Comparison of ENCODE assay signal across 29 cellular contexts in the genomic region with DNA sequence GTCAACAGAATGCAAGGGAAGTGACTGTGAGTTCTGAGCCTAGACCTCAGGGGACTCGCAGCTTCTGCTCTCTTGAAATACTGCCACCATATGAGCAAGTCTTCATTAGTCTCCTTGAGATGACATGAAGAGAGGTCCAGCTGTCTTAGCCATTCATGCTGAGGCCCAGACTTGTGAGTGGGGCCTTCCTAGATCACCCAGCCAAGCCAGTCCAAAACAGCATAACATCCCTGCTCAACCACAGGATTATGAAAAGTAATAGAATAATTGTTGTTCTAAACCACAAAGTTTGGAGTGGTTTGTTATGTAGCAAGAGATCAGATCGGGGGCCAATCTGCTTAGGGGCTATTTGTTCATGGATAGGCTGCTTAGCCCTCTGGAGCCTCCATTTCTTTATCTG.
"Had no signal": no experiment of that assay in that cellular context is flagged by ENCODE, and none has a peak within 500 bp of the region (broad histone marks: within the 10 kb centered on the region; RNA-seq: fewer than 3 reads in every experiment).

No MANE protein-coding gene starts in this region.

- H3K9me3 Mint-ChIP-seq: mesothelial cell of epicardium; naive thymus-derived CD8-positive, alpha-beta T cell; nephron progenitor cell; stimulated activated memory B cell treated with anti-CD40 and anti-IgM and Interleukin-4, amounts not matched to agents 10 μg/mL and 1 μg/mL and 100 μg/mL, for 72 hours; stimulated activated naive CD8-positive, alpha-beta T cell treated with anti-CD3 and anti-CD28 coated beads, Interleukin-15, Interleukin-2, amounts not matched to agents 100 ng/mL and 50 ng/mL, for 24 hours had no signal

- H3K4me1 Mint-ChIP-seq: naive thymus-derived CD8-positive, alpha-beta T cell; stimulated activated memory B cell treated with anti-CD40 and anti-IgM and Interleukin-4, amounts not matched to agents 10 μg/mL and 1 μg/mL and 100 μg/mL, for 72 hours had no signal

- H3K27ac Mint-ChIP-seq: naive thymus-derived CD8-positive, alpha-beta T cell; nephron progenitor cell; stimulated activated memory B cell treated with anti-CD40 and anti-IgM and Interleukin-4, amounts not matched to agents 10 μg/mL and 1 μg/mL and 100 μg/mL, for 72 hours; stimulated activated naive CD8-positive, alpha-beta T cell treated with anti-CD3 and anti-CD28 coated beads, Interleukin-15, Interleukin-2, amounts not matched to agents 100 ng/mL and 50 ng/mL, for 24 hours had no signal

- H3K4me3 Mint-ChIP-seq: mesothelial cell of epicardium; naive thymus-derived CD8-positive, alpha-beta T cell; nephron progenitor cell; stimulated activated memory B cell treated with anti-CD40 and anti-IgM and Interleukin-4, amounts not matched to agents 10 μg/mL and 1 μg/mL and 100 μg/mL, for 72 hours; stimulated activated naive CD8-positive, alpha-beta T cell treated with anti-CD3 and anti-CD28 coated beads, Interleukin-15, Interleukin-2, amounts not matched to agents 100 ng/mL and 50 ng/mL, for 24 hours had no signal

- DNase-seq: dorsolateral prefrontal cortex; effector CD4-positive, alpha-beta T cell; foreskin fibroblast; heart left ventricle; kidney; mesenchymal stem cell; mucosa of descending colon; naive thymus-derived CD8-positive, alpha-beta T cell; nephron progenitor cell; occipital lobe; ovary; posterior cingulate gyrus; psoas muscle; right cardiac atrium; sigmoid colon; spleen; stimulated activated CD4-positive, alpha-beta T cell treated with anti-CD3 and anti-CD28 coated beads, Interleukin-4, amount 100 ng/mL, for 4 hours; upper lobe of left lung had no signal

- H3K36me3 Mint-ChIP-seq: mesothelial cell of epicardium; naive thymus-derived CD8-positive, alpha-beta T cell; stimulated activated memory B cell treated with anti-CD40 and anti-IgM and Interleukin-4, amounts not matched to agents 10 μg/mL and 1 μg/mL and 100 μg/mL, for 72 hours had no signal

- H3K4me3 ChIP-seq: coronary artery, dorsolateral prefrontal cortex, gastroesophageal sphincter, heart left ventricle, hepatocyte, mucosa of descending colon, ovary, psoas muscle, sigmoid colon, skin epidermis, spleen, thoracic aorta, tibial nerve, upper lobe of left lung had no signal

- ATAC-seq: esophagus mucosa; gastroesophageal sphincter; heart left ventricle; left lobe of liver; mucosa of descending colon; naive thymus-derived CD8-positive, alpha-beta T cell; psoas muscle; right cardiac atrium; stimulated activated memory B cell treated with anti-CD40 and anti-IgM and Interleukin-4, amounts not matched to agents 10 μg/mL and 1 μg/mL and 100 μg/mL, for 72 hours had no signal
